ENCODE assay signal across 8 cellular contexts in the genomic region with DNA sequence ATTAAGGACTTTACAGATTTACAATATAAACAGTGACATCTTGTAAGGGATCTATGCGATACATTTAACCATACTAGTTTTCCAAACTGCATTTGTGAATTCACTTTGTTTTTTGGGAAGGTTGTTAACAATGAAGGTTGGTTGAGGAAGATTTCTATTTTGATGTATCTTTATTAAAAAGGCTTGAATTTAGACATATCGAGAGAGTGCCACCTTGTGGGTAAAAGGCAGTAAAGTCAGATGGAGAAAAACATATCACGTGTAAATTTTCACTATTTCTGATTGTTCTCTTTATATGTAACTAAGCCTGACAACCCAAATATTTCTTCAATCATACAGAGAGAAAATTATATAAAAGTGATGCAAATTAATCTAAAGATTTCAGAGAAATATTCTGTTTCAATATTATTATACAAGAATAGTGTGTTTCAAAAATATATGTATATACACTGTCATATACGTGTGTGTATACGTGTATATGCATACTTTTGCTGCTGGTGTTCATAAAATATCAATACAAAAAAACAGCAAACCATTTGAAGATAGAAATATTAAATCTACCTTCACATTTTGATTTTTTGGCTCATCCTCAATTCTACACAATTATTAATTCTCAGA.
A peak's percentile ranks its signal among the peaks of the same experiment; 100 is the strongest.
DNase-seq lines count a peak whose midpoint lies in the region; ATAC-seq, FAIRE-seq and TF ChIP-seq lines count a peak whose summit lies in the region.

No MANE protein-coding gene starts in this region.

- no peak overlapping the region for H3K4me3 ChIP-seq in A549
- H3K4me3 ChIP-seq in hepatocyte = no peak overlapping the region

- DNase-seq in A549 (ENCODE audit: low read depth in 1 of 2, low spot score in 1 of 2) (peak in 1 of 2 experiments; percentile 12), RKO (ENCODE audit: low spot score) (peak; percentile 39), hepatocyte (ENCODE audit: low spot score) (peak; percentile 52), nucleus accumbens (lab: John Stamatoyannopoulos, UW) (no peak)
- no peak for DNase-seq in activated CD8-positive, alpha-beta memory T cell treated with anti-CD3 and anti-CD28 coated beads, Interleukin-2, amount 10 ng/mL, durations not matched to agents 7 days and 5 days
- no peak for DNase-seq in stimulated activated naive CD4-positive, alpha-beta T cell treated with Interleukin-2 at 50 U/mL for 16 hours (lab: John Stamatoyannopoulos, UW)
- DNase-seq in activated naive CD4-positive, alpha-beta T cell (lab: John Stamatoyannopoulos, UW) = no peak

- H3K9me2 ChIP-seq in hepatocyte (replicated peaks; ENCODE audit: insufficient read depth) = no peaks in the 10 kb centered on the region

- H4K20me1 ChIP-seq in hepatocyte (ENCODE audit: insufficient read depth, poor library complexity, severe bottlenecking) = no peaks in the 10 kb centered on the region

- no peak overlapping the region for H3K27ac Mint-ChIP-seq in activated CD8-positive, alpha-beta memory T cell treated with anti-CD3 and anti-CD28 coated beads, Interleukin-2, amount 10 ng/mL, durations not matched to agents 7 days and 5 days

- peak; percentile 26 to 28; a peak in 3 of 5 replicates for TF ChIP-seq RAD21 in A549 (conservative IDR thresholded peaks at IDR 0.05 in 1 of 2, IDR thresholded peaks at IDR 0.05 in 1 of 2)

- H2AFZ ChIP-seq in hepatocyte = no peak overlapping the region

- H3K36me3 ChIP-seq in hepatocyte (replicated peaks; ENCODE audit: insufficient read depth, low read depth) = no peaks in the 10 kb centered on the region

- no peak for TF ChIP-seq POLR2A in A549 (IDR thresholded peaks at IDR 0.05; ENCODE audit: low read length)

- no peak for ATAC-seq in A549
- ATAC-seq in GM18907 (IDR thresholded peaks at IDR 0.05; ENCODE audit: unreplicated experiment) = peak; percentile 44
- ATAC-seq in activated CD8-positive, alpha-beta memory T cell treated with anti-CD3 and anti-CD28 coated beads, Interleukin-2, amount 10 ng/mL, durations not matched to agents 7 days and 5 days = no peak

- H3K4me3 Mint-ChIP-seq in activated CD8-positive, alpha-beta memory T cell treated with anti-CD3 and anti-CD28 coated beads, Interleukin-2, amount 10 ng/mL, durations not matched to agents 7 days and 5 days = no peak overlapping the region

- H3K4me2 ChIP-seq in A549 (no peak overlapping the region), hepatocyte (no peak overlapping the region)

- CTCF ChIA-PET in A549 (lab: Yijun Ruan, JAX) = no interaction called here
- CTCF ChIA-PET in activated CD8-positive, alpha-beta memory T cell treated with anti-CD3 and anti-CD28 coated beads, Interleukin-2, amount 10 ng/mL, durations not matched to agents 7 days and 5 days (lab: Charles Lee) = no interaction called here

- H3K27me3 ChIP-seq in hepatocyte = no peaks in the 10 kb centered on the region

- no peaks in the 10 kb centered on the region for H3K4me1 Mint-ChIP-seq in activated CD8-positive, alpha-beta memory T cell treated with anti-CD3 and anti-CD28 coated beads, Interleukin-2, amount 10 ng/mL, durations not matched to agents 7 days and 5 days

- peaks cover 8% of the 10 kb centered on the region for H3K9me3 Mint-ChIP-seq in activated CD8-positive, alpha-beta memory T cell treated with anti-CD3 and anti-CD28 coated beads, Interleukin-2, amount 10 ng/mL, durations not matched to agents 7 days and 5 days (ENCODE audit: low read depth)

- 0 out of 3 replicates have a peak, but pooled peaks have one; percentile 16 for TF ChIP-seq CTCF in A549 (IDR thresholded peaks at IDR 0.05)
- TF ChIP-seq CTCF in hepatocyte (IDR thresholded peaks at IDR 0.05; ENCODE audit: poor library complexity) = peak; percentile 72

- FAIRE-seq in A549 (lab: Jason Lieb, UNC) = no peak

- H3K9me3 ChIP-seq in A549 = no peaks in the 10 kb centered on the region
- no peaks in the 10 kb centered on the region for H3K9me3 ChIP-seq in hepatocyte (ENCODE audit: low read depth)

- H3K27me3 Mint-ChIP-seq in activated CD8-positive, alpha-beta memory T cell treated with anti-CD3 and anti-CD28 coated beads, Interleukin-2, amount 10 ng/mL, durations not matched to agents 7 days and 5 days = no peaks in the 10 kb centered on the region

- no peak for TF ChIP-seq EP300 in A549 (IDR thresholded peaks at IDR 0.05)

- 36% methylated on average over 5 of the region's 5 CpGs for WGBS in A549 (ENCODE audit: missing lambda C conversion rate)
- 55% methylated on average over 5 of the region's 5 CpGs for WGBS in hepatocyte (ENCODE audit: low lambda C conversion rate, missing lambda C conversion rate)

- H3K79me2 ChIP-seq in hepatocyte = no peaks in the 10 kb centered on the region

- no peaks in the 10 kb centered on the region for H3K36me3 Mint-ChIP-seq in activated CD8-positive, alpha-beta memory T cell treated with anti-CD3 and anti-CD28 coated beads, Interleukin-2, amount 10 ng/mL, durations not matched to agents 7 days and 5 days

- no peaks in the 10 kb centered on the region for H3K4me1 ChIP-seq in A549
- no peaks in the 10 kb centered on the region for H3K4me1 ChIP-seq in hepatocyte (ENCODE audit: insufficient read depth)

- POLR2A ChIA-PET in A549 (lab: Yijun Ruan, JAX) = no interaction called here

- H3K27ac ChIP-seq in A549 = no peak overlapping the region
- no peak overlapping the region for H3K27ac ChIP-seq in hepatocyte

TF ChIP-seq in A549, 52 proteins besides CTCF, POLR2A, EP300 and RAD21:
- TF ChIP-seq, protein P1, sequence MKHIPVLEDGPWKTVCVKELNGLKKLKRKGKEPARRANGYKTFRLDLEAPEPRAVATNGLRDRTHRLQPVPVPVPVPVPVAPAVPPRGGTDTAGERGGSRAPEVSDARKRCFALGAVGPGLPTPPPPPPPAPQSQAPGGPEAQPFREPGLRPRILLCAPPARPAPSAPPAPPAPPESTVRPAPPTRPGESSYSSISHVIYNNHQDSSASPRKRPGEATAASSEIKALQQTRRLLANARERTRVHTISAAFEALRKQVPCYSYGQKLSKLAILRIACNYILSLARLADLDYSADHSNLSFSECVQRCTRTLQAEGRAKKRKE (CRISPR knock-in tag; IDR thresholded peaks at IDR 0.05; ENCODE audit: low read depth) = no peak
- TF ChIP-seq CHD4 (IDR thresholded peaks at IDR 0.05; ENCODE audit: borderline replicate concordance) = no peak
- TF ChIP-seq, protein P2, sequence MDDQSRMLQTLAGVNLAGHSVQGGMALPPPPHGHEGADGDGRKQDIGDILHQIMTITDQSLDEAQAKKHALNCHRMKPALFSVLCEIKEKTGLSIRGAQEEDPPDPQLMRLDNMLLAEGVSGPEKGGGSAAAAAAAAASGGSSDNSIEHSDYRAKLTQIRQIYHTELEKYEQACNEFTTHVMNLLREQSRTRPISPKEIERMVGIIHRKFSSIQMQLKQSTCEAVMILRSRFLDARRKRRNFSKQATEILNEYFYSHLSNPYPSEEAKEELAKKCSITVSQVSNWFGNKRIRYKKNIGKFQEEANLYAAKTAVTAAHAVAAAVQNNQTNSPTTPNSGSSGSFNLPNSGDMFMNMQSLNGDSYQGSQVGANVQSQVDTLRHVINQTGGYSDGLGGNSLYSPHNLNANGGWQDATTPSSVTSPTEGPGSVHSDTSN (IDR thresholded peaks at IDR 0.05) = no peak
- no peak for TF ChIP-seq HOXB13 (CRISPR knock-in tag; IDR thresholded peaks at IDR 0.05; ENCODE audit: low read depth)
- no peak for TF ChIP-seq JUNB (IDR thresholded peaks at IDR 0.05)
- TF ChIP-seq KDM5A (IDR thresholded peaks at IDR 0.05) = no peak
- TF ChIP-seq TFCP2L1 (CRISPR knock-in tag; IDR thresholded peaks at IDR 0.05) = no peak
- no peak for TF ChIP-seq RCOR1 (IDR thresholded peaks at IDR 0.05; ENCODE audit: low read depth, low read length)
- TF ChIP-seq, protein P3, sequence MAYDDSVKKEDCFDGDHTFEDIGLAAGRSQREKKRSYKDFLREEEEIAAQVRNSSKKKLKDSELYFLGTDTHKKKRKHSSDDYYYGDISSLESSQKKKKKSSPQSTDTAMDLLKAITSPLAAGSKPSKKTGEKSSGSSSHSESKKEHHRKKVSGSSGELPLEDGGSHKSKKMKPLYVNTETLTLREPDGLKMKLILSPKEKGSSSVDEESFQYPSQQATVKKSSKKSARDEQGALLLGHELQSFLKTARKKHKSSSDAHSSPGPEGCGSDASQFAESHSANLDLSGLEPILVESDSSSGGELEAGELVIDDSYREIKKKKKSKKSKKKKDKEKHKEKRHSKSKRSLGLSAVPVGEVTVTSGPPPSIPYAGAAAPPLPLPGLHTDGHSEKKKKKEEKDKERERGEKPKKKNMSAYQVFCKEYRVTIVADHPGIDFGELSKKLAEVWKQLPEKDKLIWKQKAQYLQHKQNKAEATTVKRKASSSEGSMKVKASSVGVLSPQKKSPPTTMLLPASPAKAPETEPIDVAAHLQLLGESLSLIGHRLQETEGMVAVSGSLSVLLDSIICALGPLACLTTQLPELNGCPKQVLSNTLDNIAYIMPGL (CRISPR knock-in tag; IDR thresholded peaks at IDR 0.05; ENCODE audit: borderline replicate concordance) = no peak
- no peak for TF ChIP-seq JUN (IDR thresholded peaks at IDR 0.05)
- no peak for TF ChIP-seq HOXB5 (CRISPR knock-in tag; IDR thresholded peaks at IDR 0.05)
- TF ChIP-seq, protein P4, sequence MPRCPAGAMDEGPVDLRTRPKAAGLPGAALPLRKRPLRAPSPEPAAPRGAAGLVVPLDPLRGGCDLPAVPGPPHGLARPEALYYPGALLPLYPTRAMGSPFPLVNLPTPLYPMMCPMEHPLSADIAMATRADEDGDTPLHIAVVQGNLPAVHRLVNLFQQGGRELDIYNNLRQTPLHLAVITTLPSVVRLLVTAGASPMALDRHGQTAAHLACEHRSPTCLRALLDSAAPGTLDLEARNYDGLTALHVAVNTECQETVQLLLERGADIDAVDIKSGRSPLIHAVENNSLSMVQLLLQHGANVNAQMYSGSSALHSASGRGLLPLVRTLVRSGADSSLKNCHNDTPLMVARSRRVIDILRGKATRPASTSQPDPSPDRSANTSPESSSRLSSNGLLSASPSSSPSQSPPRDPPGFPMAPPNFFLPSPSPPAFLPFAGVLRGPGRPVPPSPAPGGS (IDR thresholded peaks at IDR 0.05) = no peak
- no peak for TF ChIP-seq BHLHE40 (IDR thresholded peaks at IDR 0.05; ENCODE audit: low read depth, low read length)
- no peak for TF ChIP-seq FOSB (CRISPR knock-in tag; IDR thresholded peaks at IDR 0.05)
- no peak; the same call in 2 of the 3 replicates for TF ChIP-seq SMC3 (IDR thresholded peaks at IDR 0.05)
- no peak for TF ChIP-seq ZC3H11A (IDR thresholded peaks at IDR 0.05)
- TF ChIP-seq ZFP36 (IDR thresholded peaks at IDR 0.05; ENCODE audit: borderline replicate concordance, partially characterized antibody) = no peak
- TF ChIP-seq PHF8 (IDR thresholded peaks at IDR 0.05; ENCODE audit: borderline replicate concordance, low read depth) = no peak
TF ChIP-seq in A549: peak in this region for 0.

Comparison
In these comparisons a context has a peak if more than half of its experiments do, and no peak if none do; other contexts are left out.
1. DNase-seq: peak in RKO (single experiment) and hepatocyte (single experiment); none in activated CD8-positive, alpha-beta memory T cell treated with anti-CD3 and anti-CD28 coated beads, Interleukin-2, amount 10 ng/mL, durations not matched to agents 7 days and 5 days (single experiment), stimulated activated naive CD4-positive, alpha-beta T cell treated with Interleukin-2 at 50 U/mL for 16 hours (single experiment), nucleus accumbens (0 of 56) and activated naive CD4-positive, alpha-beta T cell (0 of 4).